8 cellular contexts compared by ENCODE assay signal in genomic region chr22:46250783-46251125, GRCh38. TPM values are rescaled to one million over a fixed set of nuclear protein-coding genes. Genes with fewer than 3 reads are reported as not detected.
DNase-seq lines count a peak whose midpoint lies in the region; ATAC-seq, FAIRE-seq and TF ChIP-seq lines count a peak whose summit lies in the region.

No MANE protein-coding gene starts in this region.

- H3K9me3 ChIP-seq in adrenal gland (replicated peaks in 1 of 3): no peaks in the 10 kb centered on the region
- H3K9me3 ChIP-seq in kidney (ENCODE audit: control insufficient read depth in 1 of 2, low read length in 2 of 2): no peaks in the 10 kb centered on the region
- H3K9me3 ChIP-seq in suprapubic skin: no peaks in the 10 kb centered on the region

- TF ChIP-seq CTCF in adrenal gland (IDR thresholded peaks at IDR 0.05) (no peak), kidney (IDR thresholded peaks at IDR 0.05; ENCODE audit: borderline replicate concordance, extremely low read depth, insufficient read depth) (no peak), suprapubic skin (IDR thresholded peaks at IDR 0.05) (no peak)

- no peak for TF ChIP-seq POLR2A in adrenal gland (IDR thresholded peaks at IDR 0.05)
- TF ChIP-seq POLR2A in suprapubic skin (IDR thresholded peaks at IDR 0.05): no peak

- no peaks in the 10 kb centered on the region for H3K27me3 ChIP-seq in adrenal gland
- H3K27me3 ChIP-seq in suprapubic skin: no peaks in the 10 kb centered on the region

- FAIRE-seq in kidney (lab: Jason Lieb, UNC): no peak

- intact Hi-C loops in adrenal gland (cut with DNase I) (loop anchor here in 1 of 2 donors (10.0 kb wide), 1 partner anchor 126 kb away; no protein-coding TSS in a partner anchor), kidney (cut with DNase I) (no loop called here)

- DNase-seq in adrenal gland (no peak), kidney (no peak), suprapubic skin (ENCODE audit: low spot score in 2 of 2) (no peak), cerebellar nuclear complex (lab: John Stamatoyannopoulos, UW) (no peak), NCI-H1694 treated with DMSO at 0.1 percent for 48 hours (lab: John Stamatoyannopoulos, UW) (no peak), NCI-H524 (lab: John Stamatoyannopoulos, UW) (no peak)

- H3K4me1 ChIP-seq in adrenal gland (replicated peaks in 1 of 2) (peaks cover 7 to 32% of the 10 kb centered on the region in 2 donors), kidney (ENCODE audit: control insufficient read depth in 1 of 2, insufficient read depth in 1 of 2, low read depth in 1 of 2, low read length in 2 of 2) (peaks cover 0 to 3% of the 10 kb centered on the region in 2 donors), suprapubic skin (peaks cover 26% of the 10 kb centered on the region)

- peak overlapping the region; percentile 19 to 80 for H3K9ac ChIP-seq in kidney (ENCODE audit: low read length in 2 of 2)

- H3K4me3 ChIP-seq in adrenal gland (peak overlapping the region in 2 of 4 donors; percentile 69 to 83), kidney (ENCODE audit: low read length in 2 of 2) (peak overlapping the region; percentile 57 to 77), suprapubic skin (peak overlapping the region; percentile 64)

- H3K27ac ChIP-seq in adrenal gland: peak overlapping the region in 3 of 5 donors; percentile 83 to 91 (median 85)
- peak overlapping the region in 1 of 2 donors; percentile 63 for H3K27ac ChIP-seq in kidney (ENCODE audit: low read depth in 2 of 2, low read length in 2 of 2)
- H3K27ac ChIP-seq in suprapubic skin: no peak overlapping the region

- WGBS in adrenal gland, 4 donors: 0 to 18% (median 13%) methylated on average over 2 to 25 of the region's 25 CpGs; no CpG with 5 or more reads in 1 of the 4 donors
- 5% methylated on average over 15 of the region's 25 CpGs for WGBS in suprapubic skin

- no peaks in the 10 kb centered on the region for H3K36me3 ChIP-seq in adrenal gland (replicated peaks in 1 of 2)
- no peaks in the 10 kb centered on the region for H3K36me3 ChIP-seq in kidney (ENCODE audit: control insufficient read depth in 1 of 2, insufficient read depth in 2 of 2, low read length in 2 of 2)
- H3K36me3 ChIP-seq in suprapubic skin: no peaks in the 10 kb centered on the region

- peak; percentile 20 for ATAC-seq in GM18511 (IDR thresholded peaks at IDR 0.05; ENCODE audit: unreplicated experiment)
- peak; percentile 22 for ATAC-seq in HG03432 (IDR thresholded peaks at IDR 0.05; ENCODE audit: unreplicated experiment)

- TF ChIP-seq EP300 in suprapubic skin (IDR thresholded peaks at IDR 0.05): no peak

RNA-seq across cellular contexts. Expression of gene CDPF1, which starts 0.7 kb away (rescaled TPM):
- 10 to 100 TPM; 10.8 to 20.1 (median 13.6) TPM for total RNA-seq in adrenal gland
- 10 to 100 TPM; 10.2 to 32.9 (median 26.9) TPM for polyA plus RNA-seq in adrenal gland
- total RNA-seq in kidney: 10.2 TPM
- polyA plus RNA-seq in kidney (ENCODE audit: insufficient read depth, low read depth, low replicate concordance): 13.3 TPM
- 10 to 100 TPM in 2 of 4 donors, 1 to 10 TPM in 2; 3.9 to 13.4 (median 9.5) TPM for total RNA-seq in suprapubic skin

RNA-seq across cellular contexts. Expression of gene PKDREJ, which starts 12.4 kb away (rescaled TPM):
- under 1 TPM in 6 of 8 donors, not detected in 2; under 0.01 to 0.11 (median 0.05) TPM for total RNA-seq in adrenal gland
- under 1 TPM; 0.03 to 0.08 (median 0.07) TPM for polyA plus RNA-seq in adrenal gland
- 0.06 TPM for total RNA-seq in kidney
- 0.15 TPM for polyA plus RNA-seq in kidney (ENCODE audit: insufficient read depth, low read depth, low replicate concordance)
- total RNA-seq in suprapubic skin: under 1 TPM in 3 of 4 donors, not detected in 1; 0.11 to 0.34 (median 0.34) TPM

RNA-seq across cellular contexts. Expression of gene TTC38, which starts 17.1 kb away (rescaled TPM):
- total RNA-seq in adrenal gland (100 to 1,000 TPM in 1 of 8 donors, 10 to 100 TPM in 7; 36.7 to 111 (median 45.8) TPM), kidney (41.3 TPM), suprapubic skin (10 to 100 TPM; 18.6 to 42.6 (median 35.4) TPM)
- polyA plus RNA-seq in adrenal gland (10 to 100 TPM; 24.0 to 31.1 (median 27.2) TPM), kidney (ENCODE audit: insufficient read depth, low read depth, low replicate concordance) (100 TPM)

RNA-seq across cellular contexts. Expression of gene GTSE1, which starts 45.9 kb away (rescaled TPM):
- total RNA-seq in adrenal gland (1 to 10 TPM in 4 of 8 donors, under 1 TPM in 4; 0.06 to 1.9 (median 1.1) TPM), kidney (0.94 TPM), suprapubic skin (1 to 10 TPM in 3 of 4 donors, under 1 TPM in 1; 0.76 to 2.2 (median 1.8) TPM)
- polyA plus RNA-seq in adrenal gland (1 to 10 TPM in 2 of 3 donors, under 1 TPM in 1; 0.80 to 1.0 (median 1.0) TPM), kidney (ENCODE audit: insufficient read depth, low read depth, low replicate concordance) (0.41 TPM)
